In genomic region chr14:20652996-20653975, GRCh38 we compare ENCODE assay signal across 10 cellular contexts. TPM values are rescaled to one million over a fixed set of nuclear protein-coding genes. Genes with fewer than 3 reads are reported as not detected.
DNase-seq lines count a peak whose midpoint lies in the region; ATAC-seq, FAIRE-seq and TF ChIP-seq lines count a peak whose summit lies in the region.
"Had no signal": no experiment of that assay in that cellular context is flagged by ENCODE, and none has a peak within 500 bp of the region (broad histone marks: within the 10 kb centered on the region; RNA-seq: fewer than 3 reads in every experiment).

No MANE protein-coding gene starts in this region.

- no peak for TF ChIP-seq CTCF in foreskin keratinocyte (conservative IDR thresholded peaks at IDR 0.05)

- no peaks in the 10 kb centered on the region for H3K4me1 ChIP-seq in foreskin keratinocyte
- H3K4me1 ChIP-seq: uterus had no signal

- H3K27me3 ChIP-seq in foreskin keratinocyte: peaks cover 24% of the 10 kb centered on the region

- peak; percentile 56 for ATAC-seq in HG03354 (IDR thresholded peaks at IDR 0.05; ENCODE audit: poor library complexity, severe bottlenecking, unreplicated experiment)
- peak; percentile 53 for ATAC-seq in foreskin keratinocyte
- no peak for ATAC-seq in HG03342 (IDR thresholded peaks at IDR 0.05; ENCODE audit: unreplicated experiment)

- no peak for FAIRE-seq in H54 (lab: Jason Lieb, UNC)
- FAIRE-seq: GM18507 had no signal

- TF ChIP-seq POLR2A in H54 (IDR thresholded peaks at IDR 0.05; ENCODE audit: low read depth, low read length): no peak

- DNase-seq in Ammon's horn (ENCODE audit: low spot score) (peak; percentile 35), foreskin keratinocyte (peak; percentile 73 to 92), H54 (ENCODE audit: insufficient read length, low spot score) (no peak), activated gamma-delta T cell (lab: John Stamatoyannopoulos, UW) (no peak)
- DNase-seq in activated CD4-positive, alpha-beta T cell treated with anti-CD3 and anti-CD28 coated beads, Interleukin-2, amount 50 U/mL, for 48 hours: peak; percentile 72 to 80
- peak; percentile 66 for DNase-seq in stimulated activated CD4-positive, alpha-beta T cell treated with anti-CD3 and anti-CD28 coated beads, Interleukin-4, amount 100 ng/mL, for 24 hours

- H3K27ac ChIP-seq in foreskin keratinocyte: no peak overlapping the region
- H3K27ac ChIP-seq: uterus had no signal

RNA-seq across cellular contexts. Expression of gene OR6S1, which starts 11.8 kb away (rescaled TPM):
- total RNA-seq in foreskin keratinocyte: not detected in 2 replicates
- polyA plus RNA-seq in foreskin keratinocyte: not detected in 2 replicates
- total RNA-seq: uterus had no signal

RNA-seq across cellular contexts. Expression of gene RNASE4, which starts 31.1 kb away (rescaled TPM):
- total RNA-seq in foreskin keratinocyte: 3.3 and 6.5 TPM in 2 replicates
- polyA plus RNA-seq in foreskin keratinocyte: 3.0 and 5.5 TPM in 2 replicates

RNA-seq across cellular contexts. Expression of gene ANG, which starts 35.3 kb away (rescaled TPM):
- 4.4 and 6.0 TPM in 2 replicates for total RNA-seq in foreskin keratinocyte
- 3.9 and 7.1 TPM in 2 replicates for polyA plus RNA-seq in foreskin keratinocyte

Comparison
In these comparisons a context has a peak if more than half of its experiments do, and no peak if none do; other contexts are left out.
1. DNase-seq: peak in Ammon's horn (single experiment), activated CD4-positive, alpha-beta T cell treated with anti-CD3 and anti-CD28 coated beads, Interleukin-2, amount 50 U/mL, for 48 hours (2 of 2), foreskin keratinocyte (2 of 2) and stimulated activated CD4-positive, alpha-beta T cell treated with anti-CD3 and anti-CD28 coated beads, Interleukin-4, amount 100 ng/mL, for 24 hours (single experiment); none in H54 (single experiment) and activated gamma-delta T cell (single experiment).